1 cellular context compared by ENCODE assay signal in genomic region chr3:123724306-123724705, GRCh38.
TF ChIP-seq lines count a peak whose summit lies in the region.

No MANE protein-coding gene starts in this region.

TF ChIP-seq in HepG2, 621 proteins besides CTCF, POLR2A, EP300 and RAD21 (continued from another document):
- no peak for TF ChIP-seq ATF7-NPFF (CRISPR knock-in tag; IDR thresholded peaks at IDR 0.05; ENCODE audit: low read depth)
